In the genomic region with DNA sequence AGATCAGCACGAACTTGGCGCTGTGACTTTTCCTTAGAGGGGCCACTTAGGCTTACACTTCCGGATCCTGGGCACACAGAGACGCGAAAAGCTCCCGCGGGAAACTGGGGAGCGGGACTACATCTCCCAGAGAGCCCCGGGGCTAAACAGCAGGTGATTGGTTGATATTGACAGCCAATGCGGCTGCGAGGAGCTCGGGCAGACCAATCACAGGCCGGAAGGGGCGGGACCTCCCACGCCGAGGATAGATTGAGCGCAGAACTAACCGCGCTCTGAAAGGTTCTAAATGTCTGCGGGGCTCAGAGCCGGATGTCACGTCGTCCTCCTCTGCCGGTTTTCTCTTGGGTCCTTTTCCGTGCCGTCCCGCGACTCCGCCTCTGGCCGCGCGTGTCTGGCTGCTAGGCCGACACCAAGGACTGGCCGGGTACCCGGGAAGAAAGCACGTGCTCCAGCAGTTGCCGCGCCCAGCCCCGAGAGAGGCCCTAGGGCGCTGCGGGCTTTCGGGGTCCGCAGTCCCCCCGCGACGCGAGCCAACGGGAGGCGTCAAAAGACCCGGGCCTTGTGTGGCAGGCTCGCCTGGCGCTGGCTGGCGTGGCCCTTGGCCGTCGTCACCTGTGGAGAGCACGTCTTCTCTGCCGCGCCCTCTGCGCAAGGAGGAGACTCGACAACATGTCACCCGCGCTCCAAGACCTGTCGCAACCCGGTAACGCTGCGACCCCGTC, we compare ENCODE assay signal across 8 cellular contexts. TPM values are rescaled to one million over a fixed set of nuclear protein-coding genes. Genes with fewer than 3 reads are reported as not detected.
DNase-seq lines count a peak whose midpoint lies in the region; ATAC-seq and TF ChIP-seq lines count a peak whose summit lies in the region.

A gene (plus strand): TSS at position 258 of the 722 bp plus-strand sequence. CDS start 412 bp downstream, at position 670.

- H2AFZ ChIP-seq in SU-DHL-6 (ENCODE audit: low read depth, low read length, severe bottlenecking), result peak within 1 kb of the TSS; percentile 82

- H3K27me3 Mint-ChIP-seq in activated naive CD8-positive, alpha-beta T cell treated with anti-CD3 and anti-CD28 coated beads, Interleukin-2, amount 10 ng/mL, durations not matched to agents 7 days and 5 days, result peaks cover 9% of the 10 kb centered on the region
- peaks cover 12% of the 10 kb centered on the region for H3K27me3 Mint-ChIP-seq in osteocyte (ENCODE audit: unreplicated experiment)

- peak within 1 kb of the TSS; percentile 83 for H3K9ac ChIP-seq in SU-DHL-6 (ENCODE audit: low read length)

- H3K9me2 ChIP-seq in SU-DHL-6 (replicated peaks; ENCODE audit: insufficient read depth, low read length), result no peaks in the 10 kb centered on the region

- H3K4me1 Mint-ChIP-seq in activated naive CD8-positive, alpha-beta T cell treated with anti-CD3 and anti-CD28 coated beads, Interleukin-2, amount 10 ng/mL, durations not matched to agents 7 days and 5 days, result peaks cover 26% of the 10 kb centered on the region
- H3K4me1 Mint-ChIP-seq in osteocyte (ENCODE audit: unreplicated experiment), result peaks cover 24% of the 10 kb centered on the region

- peaks cover 11% of the 10 kb centered on the region for H3K4me1 ChIP-seq in thymus (ENCODE audit: control insufficient read depth, insufficient read depth, low read length)

- DNase-seq in NCI-H128 (lab: John Stamatoyannopoulos, UW; ENCODE audit: unreplicated experiment), result peak; percentile 96
- DNase-seq in activated naive CD8-positive, alpha-beta T cell treated with anti-CD3 and anti-CD28 coated beads, Interleukin-2, amount 10 ng/mL, durations not matched to agents 7 days and 5 days, result peak; percentile 94
- DNase-seq in head of caudate nucleus, result peak; percentile 96 to 99 (median 98)
- DNase-seq in osteocyte (ENCODE audit: extremely low spot score, unreplicated experiment), result peak; percentile 99

- H3K9me3 ChIP-seq in SU-DHL-6 (ENCODE audit: insufficient read depth, low read length) (no peaks in the 10 kb centered on the region), thymus (ENCODE audit: control insufficient read depth) (no peaks in the 10 kb centered on the region)

- intact Hi-C loops in head of caudate nucleus (cut with DNase I), result loop anchor here (1.0 kb wide), 1 partner anchor 191 kb away; a partner anchor contains a TSS

- H4K20me1 ChIP-seq in SU-DHL-6 (ENCODE audit: low read depth, low read length), result no peaks in the 10 kb centered on the region; the same call in 1 of the 2 replicates

- peak; percentile 74 for TF ChIP-seq POLR2A in GM10847 (IDR thresholded peaks at IDR 0.05; ENCODE audit: extremely low read depth, insufficient read length)

- TF ChIP-seq CTCF in SU-DHL-6 (IDR thresholded peaks at IDR 0.05; ENCODE audit: insufficient read depth, low read length, poor library complexity, severe bottlenecking) (no peak), osteocyte (IDR thresholded peaks at IDR 0.05) (no peak)

- H3K27ac Mint-ChIP-seq in activated naive CD8-positive, alpha-beta T cell treated with anti-CD3 and anti-CD28 coated beads, Interleukin-2, amount 10 ng/mL, durations not matched to agents 7 days and 5 days, result peak within 1 kb of the TSS; percentile 97
- peak within 1 kb of the TSS; percentile 86 for H3K27ac Mint-ChIP-seq in osteocyte (ENCODE audit: unreplicated experiment)

- H3K4me2 ChIP-seq in SU-DHL-6 (ENCODE audit: low read depth, low read length, poor library complexity, severe bottlenecking), result peak within 1 kb of the TSS; percentile 61

- H3K27ac ChIP-seq in SU-DHL-6 (ENCODE audit: low read depth, low read length), result peak within 1 kb of the TSS; percentile 74
- peak within 1 kb of the TSS; percentile 93 for H3K27ac ChIP-seq in thymus (ENCODE audit: low read depth)

- H3K36me3 Mint-ChIP-seq in activated naive CD8-positive, alpha-beta T cell treated with anti-CD3 and anti-CD28 coated beads, Interleukin-2, amount 10 ng/mL, durations not matched to agents 7 days and 5 days, result no peaks in the 10 kb centered on the region
- no peaks in the 10 kb centered on the region for H3K36me3 Mint-ChIP-seq in osteocyte (ENCODE audit: unreplicated experiment)

- H3K36me3 ChIP-seq in SU-DHL-6 (ENCODE audit: low read length) (no peaks in the 10 kb centered on the region), thymus (ENCODE audit: control insufficient read depth, insufficient read depth) (no peaks in the 10 kb centered on the region)

- POLR2A ChIA-PET in activated naive CD8-positive, alpha-beta T cell treated with anti-CD3 and anti-CD28 coated beads, Interleukin-2, amount 10 ng/mL, durations not matched to agents 7 days and 5 days (lab: Charles Lee), result interaction anchor here (0.9 to 2.1 kb wide), 5 partner anchors 19 to 195 kb away, joined by 3 to 11 read pairs (median 3); a partner anchor contains a TSS

- peaks cover 46% of the 10 kb centered on the region for H3K79me2 ChIP-seq in SU-DHL-6 (ENCODE audit: insufficient read depth, low read length)

- WGBS in thymus, result under 1% methylated on average over 67 of the region's 67 CpGs

- peak within 1 kb of the TSS; percentile 92 for H3K4me3 Mint-ChIP-seq in activated naive CD8-positive, alpha-beta T cell treated with anti-CD3 and anti-CD28 coated beads, Interleukin-2, amount 10 ng/mL, durations not matched to agents 7 days and 5 days
- H3K4me3 Mint-ChIP-seq in osteocyte (ENCODE audit: unreplicated experiment), result peak within 1 kb of the TSS; percentile 96

- no peaks in the 10 kb centered on the region for H3F3A ChIP-seq in SU-DHL-6 (ENCODE audit: insufficient read depth)

- H3K9me3 Mint-ChIP-seq in activated naive CD8-positive, alpha-beta T cell treated with anti-CD3 and anti-CD28 coated beads, Interleukin-2, amount 10 ng/mL, durations not matched to agents 7 days and 5 days, result no peaks in the 10 kb centered on the region
- H3K9me3 Mint-ChIP-seq in osteocyte (ENCODE audit: unreplicated experiment), result no peaks in the 10 kb centered on the region

- H3K27me3 ChIP-seq in SU-DHL-6 (ENCODE audit: low read length) (no peaks in the 10 kb centered on the region), thymus (ENCODE audit: control insufficient read depth, insufficient read depth) (peaks cover 2% of the 10 kb centered on the region)

- peak; percentile 98 for ATAC-seq in HG02678 (IDR thresholded peaks at IDR 0.05; ENCODE audit: unreplicated experiment)
- peak; percentile 96 for ATAC-seq in activated naive CD8-positive, alpha-beta T cell treated with anti-CD3 and anti-CD28 coated beads, Interleukin-2, amount 10 ng/mL, durations not matched to agents 7 days and 5 days (ENCODE audit: low read depth)

- H3K4me3 ChIP-seq in SU-DHL-6 (ENCODE audit: insufficient read depth, low read length, poor library complexity, severe bottlenecking), result peak within 1 kb of the TSS; percentile 59
- peak within 1 kb of the TSS; percentile 71 for H3K4me3 ChIP-seq in thymus (ENCODE audit: low read length)

RNA-seq across cellular contexts. Expression of the gene that starts here (rescaled TPM):
- 10 to 100 TPM; 61.0 to 62.7 TPM for total RNA-seq in activated naive CD8-positive, alpha-beta T cell treated with anti-CD3 and anti-CD28 coated beads, Interleukin-2, amount 10 ng/mL, durations not matched to agents 7 days and 5 days
- 37.8 and 41.6 TPM in 2 replicates for total RNA-seq in osteocyte
- polyA plus RNA-seq in thymus, result 12.5 TPM

Comparison
In these comparisons a context has a peak if more than half of its experiments do, and no peak if none do; other contexts are left out.
1. Peak in every context shown above with its lines: DNase-seq, ATAC-seq, H3K4me3 ChIP-seq and H3K27ac ChIP-seq.